Comparison of ENCODE assay signal across 19 cellular contexts in genomic region chr18:35409921-35410320, GRCh38. TPM values are rescaled to one million over a fixed set of nuclear protein-coding genes. Genes with fewer than 3 reads are reported as not detected.
DNase-seq lines count a peak whose midpoint lies in the region; ATAC-seq, FAIRE-seq and TF ChIP-seq lines count a peak whose summit lies in the region.
"Had no signal": no experiment of that assay in that cellular context is flagged by ENCODE, and none has a peak within 500 bp of the region (broad histone marks: within the 10 kb centered on the region; RNA-seq: fewer than 3 reads in every experiment).

No MANE protein-coding gene starts in this region.

- H3K4me1 ChIP-seq in OCI-LY7 (ENCODE audit: insufficient read depth, low read length, poor library complexity, severe bottlenecking) = peaks cover 49% of the 10 kb centered on the region
- H3K4me1 ChIP-seq: SJSA1 had no signal

- no TSS peak for BruUV-seq in OCI-LY7 (replicated peaks; lab: Mats Ljungman, UMichigan)

- H2AFZ ChIP-seq in OCI-LY7 (ENCODE audit: low read length) = no peak overlapping the region; the same call in 1 of the 2 replicates

- no peak for TF ChIP-seq CTCF in OCI-LY7 (conservative IDR thresholded peaks at IDR 0.05; ENCODE audit: low read length)
- no peak for TF ChIP-seq CTCF in bronchial epithelial cell (IDR thresholded peaks at IDR 0.05; ENCODE audit: insufficient read depth, low read length, severe bottlenecking)

- ATAC-seq in stimulated activated memory B cell treated with anti-CD40 and anti-IgM and Interleukin-4, amounts not matched to agents 10 μg/mL and 1 μg/mL and 100 μg/mL, for 72 hours = no peak
- ATAC-seq in HG03097 (IDR thresholded peaks at IDR 0.05; ENCODE audit: low FRiP score, unreplicated experiment) = no peak

- peak overlapping the region; percentile 65 for H3K4me3 Mint-ChIP-seq in stimulated activated memory B cell treated with anti-CD40 and anti-IgM and Interleukin-4, amounts not matched to agents 10 μg/mL and 1 μg/mL and 100 μg/mL, for 72 hours
- H3K4me3 Mint-ChIP-seq: T-helper 2 cell treated with Interferon-gamma antibody and Interleukin-4, amounts not matched to agents 5 μg/mL and 100 μg/mL, for 36 hours had no signal

- peaks cover 54% of the 10 kb centered on the region for H3K4me1 Mint-ChIP-seq in stimulated activated memory B cell treated with anti-CD40 and anti-IgM and Interleukin-4, amounts not matched to agents 10 μg/mL and 1 μg/mL and 100 μg/mL, for 72 hours

- H4K20me1 ChIP-seq in OCI-LY7 (ENCODE audit: insufficient read depth, low read length) = no peaks in the 10 kb centered on the region

- H3K9me3 Mint-ChIP-seq in stimulated activated memory B cell treated with anti-CD40 and anti-IgM and Interleukin-4, amounts not matched to agents 10 μg/mL and 1 μg/mL and 100 μg/mL, for 72 hours = peaks cover 4% of the 10 kb centered on the region
- H3K9me3 Mint-ChIP-seq: CD14-positive monocyte; T-helper 2 cell treated with Interferon-gamma antibody and Interleukin-4, amounts not matched to agents 5 μg/mL and 100 μg/mL, for 36 hours had no signal

- H3K36me3 ChIP-seq in OCI-LY7 (ENCODE audit: insufficient read depth, low read length) (no peaks in the 10 kb centered on the region), bronchial epithelial cell (ENCODE audit: control insufficient read depth, insufficient read depth, low read length) (no peaks in the 10 kb centered on the region)
- H3K36me3 ChIP-seq: SJSA1 had no signal

- no peaks in the 10 kb centered on the region for H3K27me3 Mint-ChIP-seq in stimulated activated memory B cell treated with anti-CD40 and anti-IgM and Interleukin-4, amounts not matched to agents 10 μg/mL and 1 μg/mL and 100 μg/mL, for 72 hours
- H3K27me3 Mint-ChIP-seq: naive B cell had no signal

- no peaks in the 10 kb centered on the region for H3K79me2 ChIP-seq in OCI-LY7 (ENCODE audit: insufficient read depth, low read depth, low read length)

- peak overlapping the region; percentile 47 for H3K4me2 ChIP-seq in OCI-LY7 (ENCODE audit: low read length)

- DNase-seq in Daoy (ENCODE audit: low read depth) = peak; percentile 9
- DNase-seq in OCI-LY7 (ENCODE audit: low spot score) = no peak
- peak; percentile 47 for DNase-seq in bronchial epithelial cell (ENCODE audit: low read depth)
- DNase-seq in SHP77 (lab: John Stamatoyannopoulos, UW) = no peak
- DNase-seq in foreskin melanocyte = no peak
- DNase-seq: activated CD4-positive, alpha-beta T cell treated with anti-CD3 and anti-CD28 coated beads for 4 hours; activated CD8-positive, alpha-beta memory T cell treated with anti-CD3 and anti-CD28 coated beads, Interleukin-2, amount 50 U/mL, for 4 hours; activated gamma-delta T cell treated with Interleukin-2 at 50 U/mL for 16 hours; anterior cingulate cortex; NCI-H146; NCI-H345; stimulated activated CD4-positive, alpha-beta T cell treated with anti-CD3 and anti-CD28 coated beads, Interleukin-4, amount 100 ng/mL, for 1 hour had no signal

- peak; percentile 72 for FAIRE-seq in bronchial epithelial cell (lab: Jason Lieb, UNC)
- FAIRE-seq: H1 had no signal

- no peak overlapping the region for H3K27ac ChIP-seq in OCI-LY7 (ENCODE audit: low read depth, low read length, poor library complexity, severe bottlenecking)
- H3K27ac ChIP-seq: SJSA1 had no signal

- H3K4me3 ChIP-seq in OCI-LY7 (ENCODE audit: low read depth, low read length, poor library complexity, severe bottlenecking) (no peak overlapping the region), bronchial epithelial cell (ENCODE audit: low read depth, low read length) (no peak overlapping the region)
- H3K4me3 ChIP-seq: SJSA1 had no signal

- H3K9me2 ChIP-seq in OCI-LY7 (ENCODE audit: insufficient read depth, low read length) = no peaks in the 10 kb centered on the region

- CTCF ChIA-PET in OCI-LY7 (lab: Charles Lee; ENCODE audit: unreplicated experiment) = no interaction called here

- no peaks in the 10 kb centered on the region for H3K27me3 ChIP-seq in bronchial epithelial cell (ENCODE audit: control insufficient read depth, insufficient read depth, low read length)
- H3K27me3 ChIP-seq: SJSA1 had no signal

- peak overlapping the region; percentile 72 for H3K27ac Mint-ChIP-seq in stimulated activated memory B cell treated with anti-CD40 and anti-IgM and Interleukin-4, amounts not matched to agents 10 μg/mL and 1 μg/mL and 100 μg/mL, for 72 hours
- H3K27ac Mint-ChIP-seq: T-helper 2 cell treated with Interferon-gamma antibody and Interleukin-4, amounts not matched to agents 5 μg/mL and 100 μg/mL, for 36 hours had no signal

- no peaks in the 10 kb centered on the region for H3K9me3 ChIP-seq in OCI-LY7 (ENCODE audit: low read length)
- H3K9me3 ChIP-seq: SJSA1 had no signal

- H3K36me3 Mint-ChIP-seq in stimulated activated memory B cell treated with anti-CD40 and anti-IgM and Interleukin-4, amounts not matched to agents 10 μg/mL and 1 μg/mL and 100 μg/mL, for 72 hours = peaks cover 5% of the 10 kb centered on the region
- H3K36me3 Mint-ChIP-seq: CD14-positive monocyte, naive B cell had no signal

- intact Hi-C loops in OCI-LY7 (cut with micrococcal nuclease; ENCODE audit: unreplicated experiment) = loop anchor here (2.0 to 5.0 kb wide), 4 partner anchors 57 to 343 kb away; partner anchors contain the start of genes GALNT1 and INO80C

- POLR2A ChIA-PET in OCI-LY7 (lab: Charles Lee) = interaction anchor here (0.5 to 1.5 kb wide), 3 partner anchors 13 to 1975 kb away, joined by 3 read pairs; no protein-coding TSS in a partner anchor

RNA-seq across cellular contexts. Expression of gene ZNF396, which starts 32.8 kb away (rescaled TPM):
- total RNA-seq in Daoy (2014; rRNA removed; shearing (Covaris generic)) = 0.74 and 5.4 TPM in 2 replicates
- total RNA-seq in OCI-LY7 (2014; rRNA removed; shearing (Covaris generic)) = 0.13 and 0.38 TPM in 2 replicates
- total RNA-seq in OCI-LY7 (2022) = 0.87 and 1.1 TPM in 2 replicates
- 0.79 and 2.6 TPM in 2 replicates for total RNA-seq in bronchial epithelial cell

Comparison
In these comparisons a context has a peak if more than half of its experiments do, and no peak if none do; other contexts are left out.
1. DNase-seq: peak in Daoy (single experiment) and bronchial epithelial cell (single experiment); none in OCI-LY7 (single experiment), SHP77 (0 of 2) and foreskin melanocyte (single experiment).